Comparison of ENCODE assay signal across 1 cellular context in genomic region chr16:29009050-29009837, GRCh38.
TF ChIP-seq lines count a peak whose summit lies in the region.

No MANE protein-coding gene starts in this region.

TF ChIP-seq in K562, 482 proteins besides CTCF, POLR2A, EP300 and RAD21 (continued from another document and continues in another):
- TF ChIP-seq, protein P1, sequence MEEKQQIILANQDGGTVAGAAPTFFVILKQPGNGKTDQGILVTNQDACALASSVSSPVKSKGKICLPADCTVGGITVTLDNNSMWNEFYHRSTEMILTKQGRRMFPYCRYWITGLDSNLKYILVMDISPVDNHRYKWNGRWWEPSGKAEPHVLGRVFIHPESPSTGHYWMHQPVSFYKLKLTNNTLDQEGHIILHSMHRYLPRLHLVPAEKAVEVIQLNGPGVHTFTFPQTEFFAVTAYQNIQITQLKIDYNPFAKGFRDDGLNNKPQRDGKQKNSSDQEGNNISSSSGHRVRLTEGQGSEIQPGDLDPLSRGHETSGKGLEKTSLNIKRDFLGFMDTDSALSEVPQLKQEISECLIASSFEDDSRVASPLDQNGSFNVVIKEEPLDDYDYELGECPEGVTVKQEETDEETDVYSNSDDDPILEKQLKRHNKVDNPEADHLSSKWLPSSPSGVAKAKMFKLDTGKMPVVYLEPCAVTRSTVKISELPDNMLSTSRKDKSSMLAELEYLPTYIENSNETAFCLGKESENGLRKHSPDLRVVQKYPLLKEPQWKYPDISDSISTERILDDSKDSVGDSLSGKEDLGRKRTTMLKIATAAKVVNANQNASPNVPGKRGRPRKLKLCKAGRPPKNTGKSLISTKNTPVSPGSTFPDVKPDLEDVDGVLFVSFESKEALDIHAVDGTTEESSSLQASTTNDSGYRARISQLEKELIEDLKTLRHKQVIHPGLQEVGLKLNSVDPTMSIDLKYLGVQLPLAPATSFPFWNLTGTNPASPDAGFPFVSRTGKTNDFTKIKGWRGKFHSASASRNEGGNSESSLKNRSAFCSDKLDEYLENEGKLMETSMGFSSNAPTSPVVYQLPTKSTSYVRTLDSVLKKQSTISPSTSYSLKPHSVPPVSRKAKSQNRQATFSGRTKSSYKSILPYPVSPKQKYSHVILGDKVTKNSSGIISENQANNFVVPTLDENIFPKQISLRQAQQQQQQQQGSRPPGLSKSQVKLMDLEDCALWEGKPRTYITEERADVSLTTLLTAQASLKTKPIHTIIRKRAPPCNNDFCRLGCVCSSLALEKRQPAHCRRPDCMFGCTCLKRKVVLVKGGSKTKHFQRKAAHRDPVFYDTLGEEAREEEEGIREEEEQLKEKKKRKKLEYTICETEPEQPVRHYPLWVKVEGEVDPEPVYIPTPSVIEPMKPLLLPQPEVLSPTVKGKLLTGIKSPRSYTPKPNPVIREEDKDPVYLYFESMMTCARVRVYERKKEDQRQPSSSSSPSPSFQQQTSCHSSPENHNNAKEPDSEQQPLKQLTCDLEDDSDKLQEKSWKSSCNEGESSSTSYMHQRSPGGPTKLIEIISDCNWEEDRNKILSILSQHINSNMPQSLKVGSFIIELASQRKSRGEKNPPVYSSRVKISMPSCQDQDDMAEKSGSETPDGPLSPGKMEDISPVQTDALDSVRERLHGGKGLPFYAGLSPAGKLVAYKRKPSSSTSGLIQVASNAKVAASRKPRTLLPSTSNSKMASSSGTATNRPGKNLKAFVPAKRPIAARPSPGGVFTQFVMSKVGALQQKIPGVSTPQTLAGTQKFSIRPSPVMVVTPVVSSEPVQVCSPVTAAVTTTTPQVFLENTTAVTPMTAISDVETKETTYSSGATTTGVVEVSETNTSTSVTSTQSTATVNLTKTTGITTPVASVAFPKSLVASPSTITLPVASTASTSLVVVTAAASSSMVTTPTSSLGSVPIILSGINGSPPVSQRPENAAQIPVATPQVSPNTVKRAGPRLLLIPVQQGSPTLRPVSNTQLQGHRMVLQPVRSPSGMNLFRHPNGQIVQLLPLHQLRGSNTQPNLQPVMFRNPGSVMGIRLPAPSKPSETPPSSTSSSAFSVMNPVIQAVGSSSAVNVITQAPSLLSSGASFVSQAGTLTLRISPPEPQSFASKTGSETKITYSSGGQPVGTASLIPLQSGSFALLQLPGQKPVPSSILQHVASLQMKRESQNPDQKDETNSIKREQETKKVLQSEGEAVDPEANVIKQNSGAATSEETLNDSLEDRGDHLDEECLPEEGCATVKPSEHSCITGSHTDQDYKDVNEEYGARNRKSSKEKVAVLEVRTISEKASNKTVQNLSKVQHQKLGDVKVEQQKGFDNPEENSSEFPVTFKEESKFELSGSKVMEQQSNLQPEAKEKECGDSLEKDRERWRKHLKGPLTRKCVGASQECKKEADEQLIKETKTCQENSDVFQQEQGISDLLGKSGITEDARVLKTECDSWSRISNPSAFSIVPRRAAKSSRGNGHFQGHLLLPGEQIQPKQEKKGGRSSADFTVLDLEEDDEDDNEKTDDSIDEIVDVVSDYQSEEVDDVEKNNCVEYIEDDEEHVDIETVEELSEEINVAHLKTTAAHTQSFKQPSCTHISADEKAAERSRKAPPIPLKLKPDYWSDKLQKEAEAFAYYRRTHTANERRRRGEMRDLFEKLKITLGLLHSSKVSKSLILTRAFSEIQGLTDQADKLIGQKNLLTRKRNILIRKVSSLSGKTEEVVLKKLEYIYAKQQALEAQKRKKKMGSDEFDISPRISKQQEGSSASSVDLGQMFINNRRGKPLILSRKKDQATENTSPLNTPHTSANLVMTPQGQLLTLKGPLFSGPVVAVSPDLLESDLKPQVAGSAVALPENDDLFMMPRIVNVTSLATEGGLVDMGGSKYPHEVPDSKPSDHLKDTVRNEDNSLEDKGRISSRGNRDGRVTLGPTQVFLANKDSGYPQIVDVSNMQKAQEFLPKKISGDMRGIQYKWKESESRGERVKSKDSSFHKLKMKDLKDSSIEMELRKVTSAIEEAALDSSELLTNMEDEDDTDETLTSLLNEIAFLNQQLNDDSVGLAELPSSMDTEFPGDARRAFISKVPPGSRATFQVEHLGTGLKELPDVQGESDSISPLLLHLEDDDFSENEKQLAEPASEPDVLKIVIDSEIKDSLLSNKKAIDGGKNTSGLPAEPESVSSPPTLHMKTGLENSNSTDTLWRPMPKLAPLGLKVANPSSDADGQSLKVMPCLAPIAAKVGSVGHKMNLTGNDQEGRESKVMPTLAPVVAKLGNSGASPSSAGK (IDR thresholded peaks at IDR 0.05) = no peak
- TF ChIP-seq SPI1 (IDR thresholded peaks at IDR 0.05; ENCODE audit: borderline replicate concordance, low read depth, low read length) = peak; percentile 71; the same call in 1 of the 2 replicates
- peak; percentile 70 for TF ChIP-seq CREM (IDR thresholded peaks at IDR 0.05; ENCODE audit: low read depth)
- no peak for TF ChIP-seq POLR2H (tag; IDR thresholded peaks at IDR 0.05; ENCODE audit: low read depth)
- peak; percentile 38; the same call in 1 of the 2 replicates for TF ChIP-seq KHSRP (IDR thresholded peaks at IDR 0.05)
- TF ChIP-seq ZNF184 (CRISPR knock-in tag; IDR thresholded peaks at IDR 0.05) = no peak
- TF ChIP-seq RBM34 (IDR thresholded peaks at IDR 0.05; ENCODE audit: borderline replicate concordance, insufficient read depth, low read length) = no peak
- TF ChIP-seq THAP12 (CRISPR knock-in tag; IDR thresholded peaks at IDR 0.05) = 0 out of 2 replicates have a peak, but pooled peaks have one; percentile 34
- peak; percentile 15 for TF ChIP-seq ASH1L (IDR thresholded peaks at IDR 0.05; ENCODE audit: borderline replicate concordance, low read depth, partially characterized antibody)
- TF ChIP-seq ZBTB1 (CRISPR knock-in tag; IDR thresholded peaks at IDR 0.05; ENCODE audit: borderline replicate concordance, low read depth) = no peak
- TF ChIP-seq, protein P2, sequence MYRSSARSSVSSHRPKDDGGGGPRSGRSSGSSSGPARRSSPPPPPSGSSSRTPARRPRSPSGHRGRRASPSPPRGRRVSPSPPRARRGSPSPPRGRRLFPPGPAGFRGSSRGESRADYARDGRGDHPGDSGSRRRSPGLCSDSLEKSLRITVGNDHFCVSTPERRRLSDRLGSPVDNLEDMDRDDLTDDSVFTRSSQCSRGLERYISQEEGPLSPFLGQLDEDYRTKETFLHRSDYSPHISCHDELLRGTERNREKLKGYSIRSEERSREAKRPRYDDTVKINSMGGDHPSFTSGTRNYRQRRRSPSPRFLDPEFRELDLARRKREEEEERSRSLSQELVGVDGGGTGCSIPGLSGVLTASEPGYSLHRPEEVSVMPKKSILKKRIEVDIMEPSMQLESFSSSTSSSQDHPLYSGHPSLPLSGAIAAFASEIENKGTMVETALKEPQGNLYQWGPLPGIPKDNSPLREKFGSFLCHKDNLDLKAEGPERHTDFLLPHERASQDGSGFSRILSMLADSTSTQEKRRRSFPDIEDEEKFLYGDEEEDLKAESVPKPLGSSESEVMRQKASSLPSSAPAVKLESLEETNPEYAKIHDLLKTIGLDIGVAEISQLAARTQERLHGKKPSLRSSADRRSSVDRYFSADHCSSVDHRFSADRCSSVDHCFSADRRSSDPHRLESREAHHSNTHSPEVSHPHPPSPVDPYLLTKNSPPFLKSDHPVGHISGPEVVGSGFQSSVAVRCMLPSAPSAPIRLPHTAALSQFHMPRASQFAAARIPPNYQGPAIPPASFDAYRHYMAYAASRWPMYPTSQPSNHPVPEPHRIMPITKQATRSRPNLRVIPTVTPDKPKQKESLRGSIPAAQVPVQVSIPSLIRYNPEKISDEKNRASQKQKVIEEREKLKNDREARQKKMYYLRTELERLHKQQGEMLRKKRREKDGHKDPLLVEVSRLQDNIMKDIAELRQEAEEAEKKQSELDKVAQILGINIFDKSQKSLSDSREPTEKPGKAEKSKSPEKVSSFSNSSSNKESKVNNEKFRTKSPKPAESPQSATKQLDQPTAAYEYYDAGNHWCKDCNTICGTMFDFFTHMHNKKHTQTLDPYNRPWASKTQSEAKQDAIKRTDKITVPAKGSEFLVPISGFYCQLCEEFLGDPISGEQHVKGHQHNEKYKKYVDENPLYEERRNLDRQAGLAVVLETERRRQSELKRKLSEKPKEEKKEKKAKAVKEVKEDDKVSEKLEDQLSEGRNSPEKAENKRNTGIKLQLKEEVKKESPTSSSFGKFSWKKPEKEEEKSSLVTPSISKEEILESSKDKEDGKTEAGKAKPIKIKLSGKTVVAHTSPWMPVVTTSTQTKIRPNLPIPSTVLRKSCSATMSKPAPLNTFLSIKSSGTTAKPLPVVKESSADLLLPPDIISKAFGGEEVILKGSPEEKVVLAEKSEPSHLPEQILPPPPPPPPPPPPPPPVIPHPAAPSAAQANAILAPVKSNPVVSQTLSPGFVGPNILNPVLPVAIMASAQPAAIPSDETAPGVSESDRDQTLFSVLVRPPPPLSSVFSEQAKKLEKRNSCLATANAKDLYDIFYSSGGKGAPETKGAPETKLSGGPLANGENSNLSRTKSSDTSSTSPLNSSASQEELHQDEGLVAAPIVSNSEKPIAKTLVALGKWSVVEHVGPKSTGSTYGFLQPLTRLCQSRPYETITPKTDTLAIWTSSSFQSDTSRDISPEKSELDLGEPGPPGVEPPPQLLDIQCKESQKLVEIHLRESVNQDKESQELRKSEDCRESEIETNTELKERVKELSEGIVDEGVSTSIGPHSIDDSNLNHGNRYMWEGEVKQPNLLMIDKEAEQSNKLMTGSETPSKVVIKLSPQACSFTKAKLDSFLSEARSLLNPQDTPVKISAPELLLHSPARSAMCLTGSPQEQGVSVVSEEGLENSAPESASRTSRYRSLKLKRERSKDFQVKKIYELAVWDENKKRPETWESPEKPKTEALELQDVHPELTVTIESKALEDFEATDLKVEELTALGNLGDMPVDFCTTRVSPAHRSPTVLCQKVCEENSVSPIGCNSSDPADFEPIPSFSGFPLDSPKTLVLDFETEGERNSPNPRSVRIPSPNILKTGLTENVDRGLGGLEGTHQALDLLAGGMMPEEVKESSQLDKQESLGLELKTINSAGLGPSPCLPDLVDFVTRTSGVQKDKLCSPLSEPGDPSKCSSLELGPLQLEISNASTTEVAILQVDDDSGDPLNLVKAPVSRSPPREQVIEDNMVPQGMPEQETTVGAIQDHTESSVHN (IDR thresholded peaks at IDR 0.05; ENCODE audit: borderline replicate concordance in 1 of 2, low read depth in 1 of 2) = no peak
- TF ChIP-seq, protein P3, sequence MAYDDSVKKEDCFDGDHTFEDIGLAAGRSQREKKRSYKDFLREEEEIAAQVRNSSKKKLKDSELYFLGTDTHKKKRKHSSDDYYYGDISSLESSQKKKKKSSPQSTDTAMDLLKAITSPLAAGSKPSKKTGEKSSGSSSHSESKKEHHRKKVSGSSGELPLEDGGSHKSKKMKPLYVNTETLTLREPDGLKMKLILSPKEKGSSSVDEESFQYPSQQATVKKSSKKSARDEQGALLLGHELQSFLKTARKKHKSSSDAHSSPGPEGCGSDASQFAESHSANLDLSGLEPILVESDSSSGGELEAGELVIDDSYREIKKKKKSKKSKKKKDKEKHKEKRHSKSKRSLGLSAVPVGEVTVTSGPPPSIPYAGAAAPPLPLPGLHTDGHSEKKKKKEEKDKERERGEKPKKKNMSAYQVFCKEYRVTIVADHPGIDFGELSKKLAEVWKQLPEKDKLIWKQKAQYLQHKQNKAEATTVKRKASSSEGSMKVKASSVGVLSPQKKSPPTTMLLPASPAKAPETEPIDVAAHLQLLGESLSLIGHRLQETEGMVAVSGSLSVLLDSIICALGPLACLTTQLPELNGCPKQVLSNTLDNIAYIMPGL (CRISPR knock-in tag; IDR thresholded peaks at IDR 0.05) = no peak
- TF ChIP-seq YBX1 (IDR thresholded peaks at IDR 0.05) = no peak
- no peak for TF ChIP-seq SETDB1 (IDR thresholded peaks at IDR 0.05; ENCODE audit: low read length)
- no peak for TF ChIP-seq TGIF2 (CRISPR knock-in tag; IDR thresholded peaks at IDR 0.05)
- peak; percentile 85; the same call in 1 of the 2 replicates for TF ChIP-seq ERF (CRISPR knock-in tag; IDR thresholded peaks at IDR 0.05)
- peak; percentile 75 for TF ChIP-seq ZNF197 (CRISPR knock-in tag; IDR thresholded peaks at IDR 0.05; ENCODE audit: low read depth)
- TF ChIP-seq PRPF4 (IDR thresholded peaks at IDR 0.05; ENCODE audit: insufficient read depth, low read depth, low read length, poor library complexity, severe bottlenecking) = no peak
- TF ChIP-seq, protein P4, sequence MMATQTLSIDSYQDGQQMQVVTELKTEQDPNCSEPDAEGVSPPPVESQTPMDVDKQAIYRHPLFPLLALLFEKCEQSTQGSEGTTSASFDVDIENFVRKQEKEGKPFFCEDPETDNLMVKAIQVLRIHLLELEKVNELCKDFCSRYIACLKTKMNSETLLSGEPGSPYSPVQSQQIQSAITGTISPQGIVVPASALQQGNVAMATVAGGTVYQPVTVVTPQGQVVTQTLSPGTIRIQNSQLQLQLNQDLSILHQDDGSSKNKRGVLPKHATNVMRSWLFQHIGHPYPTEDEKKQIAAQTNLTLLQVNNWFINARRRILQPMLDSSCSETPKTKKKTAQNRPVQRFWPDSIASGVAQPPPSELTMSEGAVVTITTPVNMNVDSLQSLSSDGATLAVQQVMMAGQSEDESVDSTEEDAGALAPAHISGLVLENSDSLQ (IDR thresholded peaks at IDR 0.05) = peak; percentile 50; the same call in 1 of the 2 replicates
- no peak for TF ChIP-seq HIVEP1 (CRISPR knock-in tag; IDR thresholded peaks at IDR 0.05)
- no peak for TF ChIP-seq SNIP1 (IDR thresholded peaks at IDR 0.05; ENCODE audit: low read depth)
- TF ChIP-seq BRD4 (IDR thresholded peaks at IDR 0.05) = no peak
- no peak for TF ChIP-seq DDX20 (tag; IDR thresholded peaks at IDR 0.05; ENCODE audit: low read depth)
- no peak for TF ChIP-seq HEY1 (CRISPR knock-in tag; IDR thresholded peaks at IDR 0.05; ENCODE audit: borderline replicate concordance)
- TF ChIP-seq HDAC6 (IDR thresholded peaks at IDR 0.05; ENCODE audit: low read depth, low read length) = no peak
- peak; percentile 68 for TF ChIP-seq EHMT2 (IDR thresholded peaks at IDR 0.05)
- TF ChIP-seq PTTG1 (tag; IDR thresholded peaks at IDR 0.05; ENCODE audit: low read depth) = no peak
- no peak; the same call in 1 of the 2 replicates for TF ChIP-seq ZNF449 (CRISPR knock-in tag; IDR thresholded peaks at IDR 0.05)
